Comparison of ENCODE assay signal across 11 cellular contexts in genomic region chr13:51728972-51729371, GRCh38.
DNase-seq lines count a peak whose midpoint lies in the region; ATAC-seq and TF ChIP-seq lines count a peak whose summit lies in the region.
"Had no signal": no experiment of that assay in that cellular context is flagged by ENCODE, and none has a peak within 500 bp of the region (broad histone marks: within the 10 kb centered on the region; RNA-seq: fewer than 3 reads in every experiment).

No MANE protein-coding gene starts in this region.

- CTCF ChIA-PET in activated CD8-positive, alpha-beta memory T cell treated with anti-CD3 and anti-CD28 coated beads, Interleukin-2, amount 10 ng/mL, durations not matched to agents 7 days and 5 days (lab: Charles Lee), result interaction anchor here (1.3 kb wide), 1 partner anchor 69 kb away, joined by 7 read pairs; no protein-coding TSS in a partner anchor

- 80 to 91% methylated on average over 10 of the region's 10 CpGs for WGBS in lower leg skin, 2 donors

- no peaks in the 10 kb centered on the region for H3K9me3 ChIP-seq in SK-N-MC (ENCODE audit: low read depth, low read length)
- no peaks in the 10 kb centered on the region for H3K9me3 ChIP-seq in tibial artery

- H3K36me3 Mint-ChIP-seq in activated CD8-positive, alpha-beta memory T cell treated with anti-CD3 and anti-CD28 coated beads, Interleukin-2, amount 10 ng/mL, durations not matched to agents 7 days and 5 days, result peaks cover 13% of the 10 kb centered on the region

- H3K4me3 Mint-ChIP-seq in activated CD8-positive, alpha-beta memory T cell treated with anti-CD3 and anti-CD28 coated beads, Interleukin-2, amount 10 ng/mL, durations not matched to agents 7 days and 5 days, result no peak overlapping the region

- peak; percentile 47 for ATAC-seq in activated CD8-positive, alpha-beta memory T cell treated with anti-CD3 and anti-CD28 coated beads, Interleukin-2, amount 10 ng/mL, durations not matched to agents 7 days and 5 days
- ATAC-seq in HG03159 (IDR thresholded peaks at IDR 0.05; ENCODE audit: unreplicated experiment), result no peak

- H3K27ac Mint-ChIP-seq in activated CD8-positive, alpha-beta memory T cell treated with anti-CD3 and anti-CD28 coated beads, Interleukin-2, amount 10 ng/mL, durations not matched to agents 7 days and 5 days, result no peak overlapping the region

- no peaks in the 10 kb centered on the region for H3K27me3 Mint-ChIP-seq in activated CD8-positive, alpha-beta memory T cell treated with anti-CD3 and anti-CD28 coated beads, Interleukin-2, amount 10 ng/mL, durations not matched to agents 7 days and 5 days

- H3K27me3 ChIP-seq in tibial artery, result no peaks in the 10 kb centered on the region

- peaks cover 0 to 75% (median 45%) of the 10 kb centered on the region in 4 donors for H3K4me1 ChIP-seq in tibial artery

- H3K27ac ChIP-seq in SK-N-MC (peak overlapping the region; percentile 72), tibial artery (peak overlapping the region; percentile 85 to 90)

- intact Hi-C loops in tibial artery (cut with DNase I; ENCODE audit: low total_unique reads), result loop anchor here (10.0 kb wide), 1 partner anchor 144 kb away; the partner anchor contains the start of gene WDFY2
- intact Hi-C loops in lower leg skin (cut with DNase I; ENCODE audit: low total_unique reads), result no loop called here

- no peak for TF ChIP-seq POLR2A in lower leg skin (IDR thresholded peaks at IDR 0.05)

- TF ChIP-seq CTCF in tibial artery (IDR thresholded peaks at IDR 0.05) (no peak), lower leg skin (IDR thresholded peaks at IDR 0.05) (no peak)

- DNase-seq in activated CD8-positive, alpha-beta memory T cell treated with anti-CD3 and anti-CD28 coated beads, Interleukin-2, amount 10 ng/mL, durations not matched to agents 7 days and 5 days, result no peak
- DNase-seq in activated CD8-positive, alpha-beta memory T cell treated with anti-CD3 and anti-CD28 coated beads for 24 hours, result no peak
- peak; percentile 64 for DNase-seq in SK-N-MC (ENCODE audit: low read depth, low spot score)
- DNase-seq in fibroblast of peridontal ligament (ENCODE audit: extremely low read depth), result peak; percentile 79
- DNase-seq in tibial artery, result no peak
- no peak for DNase-seq in lower leg skin (ENCODE audit: low spot score in 2 of 2)
- DNase-seq in cerebellar cortex (ENCODE audit: low spot score), result no peak
- DNase-seq: activated CD4-positive, alpha-beta T cell treated with anti-CD3 and anti-CD28 coated beads, Interleukin-2, amount 50 U/mL, for 1 hour; DND-41; NCI-H1417 treated with DMSO at 0.1 percent for 48 hours had no signal

- H3K4me3 ChIP-seq in SK-N-MC, result no peak overlapping the region
- H3K4me3 ChIP-seq in tibial artery, result no peak overlapping the region
- H3K4me3 ChIP-seq in lower leg skin (ENCODE audit: low read depth, poor library complexity, severe bottlenecking), result no peak overlapping the region

- no peak overlapping the region for H3K9ac ChIP-seq in SK-N-MC (ENCODE audit: insufficient read length)

- H3K9me3 Mint-ChIP-seq in activated CD8-positive, alpha-beta memory T cell treated with anti-CD3 and anti-CD28 coated beads, Interleukin-2, amount 10 ng/mL, durations not matched to agents 7 days and 5 days (ENCODE audit: low read depth), result no peaks in the 10 kb centered on the region

- peaks cover 8% of the 10 kb centered on the region for H3K4me1 Mint-ChIP-seq in activated CD8-positive, alpha-beta memory T cell treated with anti-CD3 and anti-CD28 coated beads, Interleukin-2, amount 10 ng/mL, durations not matched to agents 7 days and 5 days

- H3K36me3 ChIP-seq in SK-N-MC (ENCODE audit: insufficient read depth, low read length) (peaks cover 19% of the 10 kb centered on the region), tibial artery (no peaks in the 10 kb centered on the region)

Comparison
In these comparisons a context has a peak if more than half of its experiments do, and no peak if none do; other contexts are left out.
1. DNase-seq: peak in SK-N-MC (single experiment) and fibroblast of peridontal ligament (single experiment); none in activated CD8-positive, alpha-beta memory T cell treated with anti-CD3 and anti-CD28 coated beads, Interleukin-2, amount 10 ng/mL, durations not matched to agents 7 days and 5 days (single experiment), activated CD8-positive, alpha-beta memory T cell treated with anti-CD3 and anti-CD28 coated beads for 24 hours (single experiment), tibial artery (0 of 2), lower leg skin (0 of 2) and cerebellar cortex (single experiment).